ENCODE assay signal across 21 cellular contexts in genomic region chr3:65166531-65166930, GRCh38.
DNase-seq lines count a peak whose midpoint lies in the region; ATAC-seq lines count a peak whose summit lies in the region.
"Had no signal": no experiment of that assay in that cellular context is flagged by ENCODE, and none has a peak within 500 bp of the region (broad histone marks: within the 10 kb centered on the region; RNA-seq: fewer than 3 reads in every experiment).

No MANE protein-coding gene starts in this region.

- no peaks in the 10 kb centered on the region for H3K27me3 Mint-ChIP-seq in activated CD4-positive, alpha-beta memory T cell treated with anti-CD3 and anti-CD28 coated beads, Interleukin-2, amount 10 ng/mL, durations not matched to agents 7 days and 5 days
- H3K27me3 Mint-ChIP-seq: CD4-positive, alpha-beta T cell; CD8-positive, alpha-beta memory T cell had no signal

- CTCF ChIA-PET in activated CD4-positive, alpha-beta memory T cell treated with anti-CD3 and anti-CD28 coated beads, Interleukin-2, amount 10 ng/mL, durations not matched to agents 7 days and 5 days (lab: Charles Lee), result no interaction called here

- H3K27ac Mint-ChIP-seq in activated CD4-positive, alpha-beta memory T cell treated with anti-CD3 and anti-CD28 coated beads, Interleukin-2, amount 10 ng/mL, durations not matched to agents 7 days and 5 days, result no peak overlapping the region
- H3K27ac Mint-ChIP-seq: CD14-positive monocyte; CD4-positive, alpha-beta T cell; CD8-positive, alpha-beta memory T cell; HFFc6 had no signal

- H3K4me3 Mint-ChIP-seq in activated CD4-positive, alpha-beta memory T cell treated with anti-CD3 and anti-CD28 coated beads, Interleukin-2, amount 10 ng/mL, durations not matched to agents 7 days and 5 days, result no peak overlapping the region
- H3K4me3 Mint-ChIP-seq: CD14-positive monocyte; CD4-positive, alpha-beta T cell; CD8-positive, alpha-beta memory T cell; HFFc6 had no signal

- no peaks in the 10 kb centered on the region for H3K36me3 Mint-ChIP-seq in activated CD4-positive, alpha-beta memory T cell treated with anti-CD3 and anti-CD28 coated beads, Interleukin-2, amount 10 ng/mL, durations not matched to agents 7 days and 5 days (ENCODE audit: low read depth)
- H3K36me3 Mint-ChIP-seq: CD14-positive monocyte; CD8-positive, alpha-beta memory T cell had no signal

- DNase-seq in COLO829 (ENCODE audit: low spot score) (peak; percentile 44), SK-MEL-5 (ENCODE audit: low read depth, low spot score) (peak; percentile 29), iPS-NIHi11 (ENCODE audit: low spot score) (peak; percentile 37), Right ventricle myocardium inferior (ENCODE audit: missing footprints) (no peak), T-helper 1 cell (no peak)
- no peak for DNase-seq in activated CD4-positive, alpha-beta memory T cell treated with anti-CD3 and anti-CD28 coated beads, Interleukin-2, amount 10 ng/mL, durations not matched to agents 7 days and 5 days
- DNase-seq: 8988T; ACHN; AML-193; BE2C; Calu3; CD4-positive, alpha-beta T cell; CD8-positive, alpha-beta memory T cell; COR-L47; DMS53; DMS79 treated with DMSO at 0.1 percent for 48 hours; GF-D8; GOT3; HFFc6 had no signal

- no peak for ATAC-seq in Right ventricle myocardium inferior
- ATAC-seq: A549 had no signal

- POLR2A ChIA-PET in activated CD4-positive, alpha-beta memory T cell treated with anti-CD3 and anti-CD28 coated beads, Interleukin-2, amount 10 ng/mL, durations not matched to agents 7 days and 5 days (lab: Charles Lee), result no interaction called here

- intact Hi-C loops in Right ventricle myocardium inferior (cut with DNase I), result no loop called here

- no peaks in the 10 kb centered on the region for H3K4me1 Mint-ChIP-seq in activated CD4-positive, alpha-beta memory T cell treated with anti-CD3 and anti-CD28 coated beads, Interleukin-2, amount 10 ng/mL, durations not matched to agents 7 days and 5 days
- H3K4me1 Mint-ChIP-seq: CD14-positive monocyte; CD8-positive, alpha-beta memory T cell had no signal

- H3K9me3 Mint-ChIP-seq in activated CD4-positive, alpha-beta memory T cell treated with anti-CD3 and anti-CD28 coated beads, Interleukin-2, amount 10 ng/mL, durations not matched to agents 7 days and 5 days, result peaks cover 3% of the 10 kb centered on the region

- in situ Hi-C loops in SK-MEL-5 (cut with HindIII; ENCODE audit: low pct_unique_long_range_greater_than_20kb, low sequenced_read_pairs), result no loop called here

Comparison
In these comparisons a context has a peak if more than half of its experiments do, and no peak if none do; other contexts are left out.
1. DNase-seq: peak in COLO829 (single experiment), SK-MEL-5 (single experiment) and iPS-NIHi11 (single experiment); none in Right ventricle myocardium inferior (single experiment), T-helper 1 cell (0 of 5) and activated CD4-positive, alpha-beta memory T cell treated with anti-CD3 and anti-CD28 coated beads, Interleukin-2, amount 10 ng/mL, durations not matched to agents 7 days and 5 days (single experiment).